1 cellular context compared by ENCODE assay signal in genomic region chr6:40474937-40475336, GRCh38.
TF ChIP-seq lines count a peak whose summit lies in the region.

No MANE protein-coding gene starts in this region.

TF ChIP-seq in HCT116, 20 proteins besides CTCF, POLR2A, EP300 and RAD21 (continued from another document):
- TF ChIP-seq, protein P1, sequence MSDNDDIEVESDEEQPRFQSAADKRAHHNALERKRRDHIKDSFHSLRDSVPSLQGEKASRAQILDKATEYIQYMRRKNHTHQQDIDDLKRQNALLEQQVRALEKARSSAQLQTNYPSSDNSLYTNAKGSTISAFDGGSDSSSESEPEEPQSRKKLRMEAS (IDR thresholded peaks at IDR 0.05), result no peak
- TF ChIP-seq, protein P2, sequence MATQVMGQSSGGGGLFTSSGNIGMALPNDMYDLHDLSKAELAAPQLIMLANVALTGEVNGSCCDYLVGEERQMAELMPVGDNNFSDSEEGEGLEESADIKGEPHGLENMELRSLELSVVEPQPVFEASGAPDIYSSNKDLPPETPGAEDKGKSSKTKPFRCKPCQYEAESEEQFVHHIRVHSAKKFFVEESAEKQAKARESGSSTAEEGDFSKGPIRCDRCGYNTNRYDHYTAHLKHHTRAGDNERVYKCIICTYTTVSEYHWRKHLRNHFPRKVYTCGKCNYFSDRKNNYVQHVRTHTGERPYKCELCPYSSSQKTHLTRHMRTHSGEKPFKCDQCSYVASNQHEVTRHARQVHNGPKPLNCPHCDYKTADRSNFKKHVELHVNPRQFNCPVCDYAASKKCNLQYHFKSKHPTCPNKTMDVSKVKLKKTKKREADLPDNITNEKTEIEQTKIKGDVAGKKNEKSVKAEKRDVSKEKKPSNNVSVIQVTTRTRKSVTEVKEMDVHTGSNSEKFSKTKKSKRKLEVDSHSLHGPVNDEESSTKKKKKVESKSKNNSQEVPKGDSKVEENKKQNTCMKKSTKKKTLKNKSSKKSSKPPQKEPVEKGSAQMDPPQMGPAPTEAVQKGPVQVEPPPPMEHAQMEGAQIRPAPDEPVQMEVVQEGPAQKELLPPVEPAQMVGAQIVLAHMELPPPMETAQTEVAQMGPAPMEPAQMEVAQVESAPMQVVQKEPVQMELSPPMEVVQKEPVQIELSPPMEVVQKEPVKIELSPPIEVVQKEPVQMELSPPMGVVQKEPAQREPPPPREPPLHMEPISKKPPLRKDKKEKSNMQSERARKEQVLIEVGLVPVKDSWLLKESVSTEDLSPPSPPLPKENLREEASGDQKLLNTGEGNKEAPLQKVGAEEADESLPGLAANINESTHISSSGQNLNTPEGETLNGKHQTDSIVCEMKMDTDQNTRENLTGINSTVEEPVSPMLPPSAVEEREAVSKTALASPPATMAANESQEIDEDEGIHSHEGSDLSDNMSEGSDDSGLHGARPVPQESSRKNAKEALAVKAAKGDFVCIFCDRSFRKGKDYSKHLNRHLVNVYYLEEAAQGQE (IDR thresholded peaks at IDR 0.05; ENCODE audit: low read depth), result no peak
- TF ChIP-seq SP1 (IDR thresholded peaks at IDR 0.05; ENCODE audit: low read depth) (no peak), ELF1 (IDR thresholded peaks at IDR 0.05; ENCODE audit: borderline replicate concordance, low read depth) (no peak)
- TF ChIP-seq, protein P3, sequence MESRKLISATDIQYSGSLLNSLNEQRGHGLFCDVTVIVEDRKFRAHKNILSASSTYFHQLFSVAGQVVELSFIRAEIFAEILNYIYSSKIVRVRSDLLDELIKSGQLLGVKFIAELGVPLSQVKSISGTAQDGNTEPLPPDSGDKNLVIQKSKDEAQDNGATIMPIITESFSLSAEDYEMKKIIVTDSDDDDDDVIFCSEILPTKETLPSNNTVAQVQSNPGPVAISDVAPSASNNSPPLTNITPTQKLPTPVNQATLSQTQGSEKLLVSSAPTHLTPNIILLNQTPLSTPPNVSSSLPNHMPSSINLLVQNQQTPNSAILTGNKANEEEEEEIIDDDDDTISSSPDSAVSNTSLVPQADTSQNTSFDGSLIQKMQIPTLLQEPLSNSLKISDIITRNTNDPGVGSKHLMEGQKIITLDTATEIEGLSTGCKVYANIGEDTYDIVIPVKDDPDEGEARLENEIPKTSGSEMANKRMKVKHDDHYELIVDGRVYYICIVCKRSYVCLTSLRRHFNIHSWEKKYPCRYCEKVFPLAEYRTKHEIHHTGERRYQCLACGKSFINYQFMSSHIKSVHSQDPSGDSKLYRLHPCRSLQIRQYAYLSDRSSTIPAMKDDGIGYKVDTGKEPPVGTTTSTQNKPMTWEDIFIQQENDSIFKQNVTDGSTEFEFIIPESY (IDR thresholded peaks at IDR 0.05; ENCODE audit: extremely low read depth, insufficient replicate concordance, low read length), result no peak
